8 cellular contexts compared by ENCODE assay signal in the genomic region with DNA sequence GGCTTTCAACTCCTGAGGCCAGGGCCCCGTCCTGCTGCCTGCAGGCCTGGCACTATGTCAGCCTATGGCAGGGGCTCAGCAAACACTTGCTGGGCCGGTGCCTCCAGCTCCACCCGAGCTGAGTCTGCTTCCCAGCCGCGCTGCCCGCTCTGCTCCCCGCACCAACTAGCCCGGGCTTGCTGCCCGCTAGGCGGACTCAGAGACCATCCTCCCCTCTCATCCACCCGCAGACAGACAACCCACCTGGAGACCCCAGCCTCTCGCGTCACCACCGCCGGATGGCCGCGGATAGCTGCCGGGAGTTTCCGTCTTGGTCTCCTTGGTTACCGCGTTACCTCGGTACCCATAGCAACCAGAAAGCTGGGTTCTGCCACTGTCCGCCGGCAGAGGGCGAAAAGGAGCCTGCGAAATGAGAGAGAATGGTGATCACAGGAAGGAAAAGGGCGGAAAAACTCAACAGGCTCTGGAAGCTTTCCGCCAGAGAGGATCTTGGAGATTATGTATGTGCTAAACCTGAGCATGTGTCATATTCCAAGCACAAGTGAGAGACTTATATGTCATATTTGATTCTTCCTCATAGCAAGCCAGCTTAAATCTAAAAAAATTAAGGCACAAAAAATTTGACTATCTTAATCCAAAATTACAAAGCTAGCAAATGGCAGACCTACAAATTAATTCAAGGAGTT. TPM values are rescaled to one million over a fixed set of nuclear protein-coding genes. Genes with fewer than 3 reads are reported as not detected.
DNase-seq lines count a peak whose midpoint lies in the region; ATAC-seq and TF ChIP-seq lines count a peak whose summit lies in the region.

A gene with protein sequence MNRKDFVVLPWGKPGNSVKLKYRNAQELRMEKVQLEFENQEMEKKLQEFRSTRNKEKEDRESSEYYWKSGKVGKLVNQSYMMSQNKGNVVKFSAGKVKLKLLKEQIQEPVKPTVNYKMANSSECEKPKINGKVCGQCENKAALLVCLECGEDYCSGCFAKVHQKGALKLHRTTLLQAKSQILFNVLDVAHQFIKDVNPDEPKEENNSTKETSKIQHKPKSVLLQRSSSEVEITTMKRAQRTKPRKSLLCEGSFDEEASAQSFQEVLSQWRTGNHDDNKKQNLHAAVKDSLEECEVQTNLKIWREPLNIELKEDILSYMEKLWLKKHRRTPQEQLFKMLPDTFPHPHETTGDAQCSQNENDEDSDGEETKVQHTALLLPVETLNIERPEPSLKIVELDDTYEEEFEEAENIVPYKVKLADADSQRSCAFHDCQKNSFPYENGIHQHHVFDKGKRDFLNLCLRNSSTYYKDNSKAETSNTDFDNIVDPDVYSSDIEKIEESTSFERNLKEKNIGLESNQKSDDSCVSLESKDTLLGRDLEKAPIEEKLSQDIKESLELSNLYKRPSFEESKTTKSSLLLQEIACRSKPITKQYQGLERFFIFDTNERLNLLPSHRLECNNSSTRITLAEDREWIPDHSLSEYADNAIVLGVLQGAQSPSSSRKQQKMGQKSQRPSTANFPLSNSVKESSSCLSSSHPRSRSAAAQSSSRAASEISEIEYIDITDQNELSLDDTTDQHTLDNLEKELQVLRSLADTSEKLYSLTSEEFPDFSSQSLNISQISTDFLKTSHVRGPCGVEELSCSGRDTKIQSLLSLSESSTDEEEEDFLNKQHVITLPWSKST (minus strand): TSS at position 294 of the 686 bp plus-strand sequence. CDS start 7,396 bp downstream, outside the sequence.

- no peaks in the 10 kb centered on the region for H3K36me3 Mint-ChIP-seq in GM23338 (ENCODE audit: low read depth)
- no peaks in the 10 kb centered on the region for H3K36me3 Mint-ChIP-seq in nephron progenitor cell (ENCODE audit: low read depth)
- H3K36me3 Mint-ChIP-seq in stimulated activated naive CD8-positive, alpha-beta T cell treated with anti-CD3 and anti-CD28 coated beads, Interleukin-15, Interleukin-2, amounts not matched to agents 100 ng/mL and 50 ng/mL, for 24 hours (ENCODE audit: low read depth): no peaks in the 10 kb centered on the region

- H3K4me3 Mint-ChIP-seq in GM23338: peak within 1 kb of the TSS; percentile 82
- peak within 1 kb of the TSS; percentile 90 for H3K4me3 Mint-ChIP-seq in nephron progenitor cell
- H3K4me3 Mint-ChIP-seq in stimulated activated naive CD8-positive, alpha-beta T cell treated with anti-CD3 and anti-CD28 coated beads, Interleukin-15, Interleukin-2, amounts not matched to agents 100 ng/mL and 50 ng/mL, for 24 hours: peak within 1 kb of the TSS; percentile 82

- H3K4me3 ChIP-seq in GM23338: peak within 1 kb of the TSS; percentile 53

- peak within 1 kb of the TSS; percentile 76 for H3K4me2 ChIP-seq in GM23338

- H3K27ac ChIP-seq in GM23338 (ENCODE audit: low read depth): peak within 1 kb of the TSS; percentile 27; the same call in 1 of the 2 replicates

- no peaks in the 10 kb centered on the region for H3K9me2 ChIP-seq in GM23338 (ENCODE audit: insufficient read depth)

- H3K4me1 Mint-ChIP-seq in GM23338 (peaks cover 9% of the 10 kb centered on the region; the same call in 2 of the 3 replicates), nephron progenitor cell (peaks cover 14% of the 10 kb centered on the region)
- peaks cover 10% of the 10 kb centered on the region for H3K4me1 Mint-ChIP-seq in stimulated activated naive CD8-positive, alpha-beta T cell treated with anti-CD3 and anti-CD28 coated beads, Interleukin-15, Interleukin-2, amounts not matched to agents 100 ng/mL and 50 ng/mL, for 24 hours (ENCODE audit: low read depth)

- H3K27me3 Mint-ChIP-seq in GM23338 (ENCODE audit: insufficient read depth, low read depth, poor library complexity) (peaks cover 2% of the 10 kb centered on the region), nephron progenitor cell (ENCODE audit: low read depth, poor library complexity) (peaks cover 3% of the 10 kb centered on the region)
- H3K27me3 Mint-ChIP-seq in stimulated activated naive CD8-positive, alpha-beta T cell treated with anti-CD3 and anti-CD28 coated beads, Interleukin-15, Interleukin-2, amounts not matched to agents 100 ng/mL and 50 ng/mL, for 24 hours: peaks cover 12% of the 10 kb centered on the region

- H3K4me1 ChIP-seq in GM23338 (ENCODE audit: insufficient read depth): 0 out of 2 replicates have a peak, but pooled peaks cover 3% of the 10 kb centered on the region

- TF ChIP-seq CTCF in GM23338 (conservative IDR thresholded peaks at IDR 0.05; ENCODE audit: low read depth in 2 of 2): peak; percentile 81 to 92
- peak; percentile 89 for TF ChIP-seq CTCF in nephron progenitor cell (IDR thresholded peaks at IDR 0.05)

- H3K27ac Mint-ChIP-seq in GM23338 (peak within 1 kb of the TSS; percentile 65), nephron progenitor cell (no peak within 1 kb of the TSS)
- no peak within 1 kb of the TSS for H3K27ac Mint-ChIP-seq in stimulated activated naive CD8-positive, alpha-beta T cell treated with anti-CD3 and anti-CD28 coated beads, Interleukin-15, Interleukin-2, amounts not matched to agents 100 ng/mL and 50 ng/mL, for 24 hours

- no peaks in the 10 kb centered on the region for H3K27me3 ChIP-seq in GM23338 (ENCODE audit: insufficient read depth)

- peak within 1 kb of the TSS; percentile 89 for H2AFZ ChIP-seq in GM23338

- DNase-seq in DMS79 (lab: John Stamatoyannopoulos, UW) (peak; percentile 4), GM23338 (ENCODE audit: low spot score) (peak; percentile 97), Kasumi-1 (lab: John Stamatoyannopoulos, UW) (peak; percentile 55 to 61), RKO (ENCODE audit: low spot score) (peak; percentile 47), fibroblast of the conjunctiva (ENCODE audit: low read depth) (peak; percentile 55), nephron progenitor cell (peak; percentile 95)
- peak; percentile 55 to 58 for DNase-seq in activated T-helper 1 cell treated with anti-CD3 and anti-CD28 coated beads, Interleukin-2, amount 50 U/mL, for 16 hours (ENCODE audit: low read depth in 1 of 2, low spot score in 1 of 2)

- H3K9me3 Mint-ChIP-seq in GM23338 (no peaks in the 10 kb centered on the region), nephron progenitor cell (no peaks in the 10 kb centered on the region)
- H3K9me3 Mint-ChIP-seq in stimulated activated naive CD8-positive, alpha-beta T cell treated with anti-CD3 and anti-CD28 coated beads, Interleukin-15, Interleukin-2, amounts not matched to agents 100 ng/mL and 50 ng/mL, for 24 hours: no peaks in the 10 kb centered on the region

- H4K20me1 ChIP-seq in GM23338 (replicated peaks; ENCODE audit: insufficient read depth): no peaks in the 10 kb centered on the region

- H3K36me3 ChIP-seq in GM23338 (ENCODE audit: insufficient read depth): no peaks in the 10 kb centered on the region

- ATAC-seq in GM23338: peak; percentile 100

- no peaks in the 10 kb centered on the region for H3F3A ChIP-seq in GM23338 (replicated peaks; ENCODE audit: low read depth)

- no peaks in the 10 kb centered on the region for H3K79me2 ChIP-seq in GM23338 (replicated peaks; ENCODE audit: insufficient read depth)

TF ChIP-seq in GM23338, 12 proteins besides CTCF, POLR2A, EP300 and RAD21:
- TF ChIP-seq EZH2phosphoT487 (IDR thresholded peaks at IDR 0.05; ENCODE audit: unreplicated experiment): no peak
- TF ChIP-seq, protein P1, sequence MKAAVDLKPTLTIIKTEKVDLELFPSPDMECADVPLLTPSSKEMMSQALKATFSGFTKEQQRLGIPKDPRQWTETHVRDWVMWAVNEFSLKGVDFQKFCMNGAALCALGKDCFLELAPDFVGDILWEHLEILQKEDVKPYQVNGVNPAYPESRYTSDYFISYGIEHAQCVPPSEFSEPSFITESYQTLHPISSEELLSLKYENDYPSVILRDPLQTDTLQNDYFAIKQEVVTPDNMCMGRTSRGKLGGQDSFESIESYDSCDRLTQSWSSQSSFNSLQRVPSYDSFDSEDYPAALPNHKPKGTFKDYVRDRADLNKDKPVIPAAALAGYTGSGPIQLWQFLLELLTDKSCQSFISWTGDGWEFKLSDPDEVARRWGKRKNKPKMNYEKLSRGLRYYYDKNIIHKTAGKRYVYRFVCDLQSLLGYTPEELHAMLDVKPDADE (IDR thresholded peaks at IDR 0.05): peak; percentile 30; the same call in 1 of the 2 replicates
- no peak for TF ChIP-seq EZH2 (IDR thresholded peaks at IDR 0.05; ENCODE audit: low read depth, unreplicated experiment)
- TF ChIP-seq CREB1 (CRISPR knock-in tag; IDR thresholded peaks at IDR 0.05; ENCODE audit: low read depth): peak; percentile 82
- peak; percentile 47 for TF ChIP-seq POLR2AphosphoS5 (IDR thresholded peaks at IDR 0.05; ENCODE audit: low read depth)
- TF ChIP-seq, protein P2, sequence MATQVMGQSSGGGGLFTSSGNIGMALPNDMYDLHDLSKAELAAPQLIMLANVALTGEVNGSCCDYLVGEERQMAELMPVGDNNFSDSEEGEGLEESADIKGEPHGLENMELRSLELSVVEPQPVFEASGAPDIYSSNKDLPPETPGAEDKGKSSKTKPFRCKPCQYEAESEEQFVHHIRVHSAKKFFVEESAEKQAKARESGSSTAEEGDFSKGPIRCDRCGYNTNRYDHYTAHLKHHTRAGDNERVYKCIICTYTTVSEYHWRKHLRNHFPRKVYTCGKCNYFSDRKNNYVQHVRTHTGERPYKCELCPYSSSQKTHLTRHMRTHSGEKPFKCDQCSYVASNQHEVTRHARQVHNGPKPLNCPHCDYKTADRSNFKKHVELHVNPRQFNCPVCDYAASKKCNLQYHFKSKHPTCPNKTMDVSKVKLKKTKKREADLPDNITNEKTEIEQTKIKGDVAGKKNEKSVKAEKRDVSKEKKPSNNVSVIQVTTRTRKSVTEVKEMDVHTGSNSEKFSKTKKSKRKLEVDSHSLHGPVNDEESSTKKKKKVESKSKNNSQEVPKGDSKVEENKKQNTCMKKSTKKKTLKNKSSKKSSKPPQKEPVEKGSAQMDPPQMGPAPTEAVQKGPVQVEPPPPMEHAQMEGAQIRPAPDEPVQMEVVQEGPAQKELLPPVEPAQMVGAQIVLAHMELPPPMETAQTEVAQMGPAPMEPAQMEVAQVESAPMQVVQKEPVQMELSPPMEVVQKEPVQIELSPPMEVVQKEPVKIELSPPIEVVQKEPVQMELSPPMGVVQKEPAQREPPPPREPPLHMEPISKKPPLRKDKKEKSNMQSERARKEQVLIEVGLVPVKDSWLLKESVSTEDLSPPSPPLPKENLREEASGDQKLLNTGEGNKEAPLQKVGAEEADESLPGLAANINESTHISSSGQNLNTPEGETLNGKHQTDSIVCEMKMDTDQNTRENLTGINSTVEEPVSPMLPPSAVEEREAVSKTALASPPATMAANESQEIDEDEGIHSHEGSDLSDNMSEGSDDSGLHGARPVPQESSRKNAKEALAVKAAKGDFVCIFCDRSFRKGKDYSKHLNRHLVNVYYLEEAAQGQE (IDR thresholded peaks at IDR 0.05; ENCODE audit: unreplicated experiment): no peak
- no peak for TF ChIP-seq ZNF114 (CRISPR knock-in tag; IDR thresholded peaks at IDR 0.05)
- TF ChIP-seq NANOG (IDR thresholded peaks at IDR 0.05; ENCODE audit: borderline replicate concordance): no peak

RNA-seq across cellular contexts. Expression of the gene that starts here (rescaled TPM):
- total RNA-seq in GM23338 (2014; rRNA removed; shearing (Covaris generic)): 0.08 and 0.90 TPM in 2 replicates
- 1.1 TPM in 2 replicates for polyA plus RNA-seq in GM23338 (2016; fragmentation: Nextera tagmentation; extraction: Ambion mirVana)

Comparison
In these comparisons a context has a peak if more than half of its experiments do, and no peak if none do; other contexts are left out.
1. Peak in every context shown above with its lines: DNase-seq, ATAC-seq, H3K4me3 ChIP-seq and H3K27ac ChIP-seq.
2. DNase-seq: peak in every context shown above with its lines; median percentile 97 in GM23338; 95 in nephron progenitor cell; 58 in Kasumi-1; 56 in activated T-helper 1 cell treated with anti-CD3 and anti-CD28 coated beads, Interleukin-2, amount 50 U/mL, for 16 hours; 55 in fibroblast of the conjunctiva; 47 in RKO; 4 in DMS79.